In genomic region chr12:133190176-133190575, GRCh38 we compare ENCODE assay signal across 35 cellular contexts. TPM values are rescaled to one million over a fixed set of nuclear protein-coding genes. Genes with fewer than 3 reads are reported as not detected.
"Had no signal": no experiment of that assay in that cellular context is flagged by ENCODE, and none has a peak within 500 bp of the region (broad histone marks: within the 10 kb centered on the region; RNA-seq: fewer than 3 reads in every experiment).

No MANE protein-coding gene starts in this region.

- FAIRE-seq: bronchial epithelial cell had no signal

- H3K27me3 Mint-ChIP-seq: activated naive CD8-positive, alpha-beta T cell treated with anti-CD3 and anti-CD28 coated beads, Interleukin-2, amount 10 ng/mL, durations not matched to agents 7 days and 5 days had no signal

- H3K27ac Mint-ChIP-seq: activated CD8-positive, alpha-beta T cell treated with anti-CD3 and anti-CD28 coated beads, Interleukin-2, amount 10 ng/mL, durations not matched to agents 7 days and 5 days; activated naive CD8-positive, alpha-beta T cell treated with anti-CD3 and anti-CD28 coated beads, Interleukin-2, amount 10 ng/mL, durations not matched to agents 7 days and 5 days; T-helper 1 cell treated with Interleukin-12 subunit alpha and Interleukin-12 subunit beta and Interleukin-4 antibody, amounts not matched to agents 30 μg/mL and 1 μg/mL, for 36 hours; WTC11 had no signal

- H3K4me3 ChIP-seq: body of pancreas, Peyer's patch, SJCRH30 had no signal

- H3K4me1 Mint-ChIP-seq: WTC11 had no signal

- H3K27ac ChIP-seq: body of pancreas, Peyer's patch, RWPE1, SJCRH30 had no signal

- DNase-seq: activated CD4-positive, alpha-beta T cell treated with anti-CD3 and anti-CD28 coated beads for 48 hours; activated CD4-positive, alpha-beta T cell treated with anti-CD3 and anti-CD28 coated beads, Interleukin-2, amount 50 U/mL, for 4 hours; activated CD4-positive, CD25-positive, alpha-beta regulatory T cell treated with anti-CD3 and anti-CD28 coated beads, Interleukin-2, amount 50 U/mL, for 72 hours; activated CD8-positive, alpha-beta memory T cell treated with anti-CD3 and anti-CD28 coated beads, Interleukin-2, amount 50 U/mL, for 48 hours; activated CD8-positive, alpha-beta T cell treated with anti-CD3 and anti-CD28 coated beads, Interleukin-2, amount 10 ng/mL, durations not matched to agents 7 days and 5 days; activated naive CD4-positive, alpha-beta T cell treated with anti-CD3 and anti-CD28 coated beads, Interleukin-2, amount 50 U/mL, for 16 hours; activated naive CD8-positive, alpha-beta T cell treated with anti-CD3 and anti-CD28 coated beads, Interleukin-2, amount 10 ng/mL, durations not matched to agents 7 days and 5 days; activated T-cell treated with anti-CD3 and anti-CD28 coated beads, Interleukin-2, amount 50 U/mL, for 1 hour; aorta; body of pancreas; central memory CD4-positive, alpha-beta T cell; KBM-7; NCI-H1092; NCI-H1417 treated with DMSO at 0.1 percent for 48 hours; NCI-H1694; NCI-H2029; NCI-H2107; NCI-H2171 treated with DMSO at 0.1 percent for 48 hours; NCI-H226; NCI-H526; NCI-H82; OCI-M1; Peyer's patch; Right ventricle myocardium superior; SJCRH30; SK-N-SH; SW 1271; T-helper 9 cell had no signal

- H3K4me3 Mint-ChIP-seq: activated CD8-positive, alpha-beta T cell treated with anti-CD3 and anti-CD28 coated beads, Interleukin-2, amount 10 ng/mL, durations not matched to agents 7 days and 5 days; activated naive CD8-positive, alpha-beta T cell treated with anti-CD3 and anti-CD28 coated beads, Interleukin-2, amount 10 ng/mL, durations not matched to agents 7 days and 5 days; T-helper 1 cell treated with Interleukin-12 subunit alpha and Interleukin-12 subunit beta and Interleukin-4 antibody, amounts not matched to agents 30 μg/mL and 1 μg/mL, for 36 hours; WTC11 had no signal

- H3K27me3 ChIP-seq: body of pancreas, Peyer's patch, SJCRH30 had no signal

- H3K9me2 ChIP-seq: SK-N-SH had no signal

- H3K4me2 ChIP-seq: SK-N-SH had no signal

- H3K9ac ChIP-seq: SK-N-SH had no signal

- ATAC-seq: activated CD8-positive, alpha-beta T cell treated with anti-CD3 and anti-CD28 coated beads, Interleukin-2, amount 10 ng/mL, durations not matched to agents 7 days and 5 days; body of pancreas; WTC11 had no signal

- H3K4me1 ChIP-seq: body of pancreas, Peyer's patch, SJCRH30 had no signal

RNA-seq across cellular contexts. Expression of gene ANHX, which starts 45.5 kb away (rescaled TPM):
- total RNA-seq: activated CD8-positive, alpha-beta T cell treated with anti-CD3 and anti-CD28 coated beads, Interleukin-2, amount 10 ng/mL, durations not matched to agents 7 days and 5 days; activated naive CD8-positive, alpha-beta T cell treated with anti-CD3 and anti-CD28 coated beads, Interleukin-2, amount 10 ng/mL, durations not matched to agents 7 days and 5 days; aorta; body of pancreas; bronchial epithelial cell; LHCN-M2; M059J; NCI-H460; Peyer's patch; Right ventricle myocardium superior; SJCRH30; WTC11 had no signal
- polyA plus RNA-seq: aorta, SK-N-SH had no signal
